In genomic region chr13:89955773-89956172, GRCh38 we compare ENCODE assay signal across 10 cellular contexts.
"Had no signal": no experiment of that assay in that cellular context is flagged by ENCODE, and none has a peak within 500 bp of the region (broad histone marks: within the 10 kb centered on the region; RNA-seq: fewer than 3 reads in every experiment).

No MANE protein-coding gene starts in this region.

- FAIRE-seq: H1 had no signal

- H3K27ac ChIP-seq: GM23248 had no signal

- H3K36me3 ChIP-seq: HAP-1 had no signal

- H3K4me1 ChIP-seq: HAP-1 had no signal

- H3K4me3 ChIP-seq: GM23248, GM23338, HAP-1 had no signal

- H2AFZ ChIP-seq: GM23248, GM23338 had no signal

- H3K4me2 ChIP-seq: GM23338 had no signal

- H3K9me3 ChIP-seq: HAP-1 had no signal

- H3K9ac ChIP-seq: GM23248 had no signal

- ATAC-seq: GM23338, HCT116 had no signal

- DNase-seq: GM23248, GOT3, H7, H9, HCEC 1CT, HFFc6 had no signal
